ENCODE assay signal across 1 cellular context in genomic region chr9:128723866-128724743, GRCh38.
A peak's percentile ranks its signal among the peaks of the same experiment; 100 is the strongest.
TF ChIP-seq lines count a peak whose summit lies in the region.

Gene ZDHHC12, minus strand, starts transcription at chr9:128724127. Its CDS starts 34 bp downstream, at chr9:128724093.

TF ChIP-seq in HepG2, 621 proteins besides CTCF, POLR2A, EP300 and RAD21 (continued from another document and continues in another):
- TF ChIP-seq RBAK (CRISPR knock-in tag; IDR thresholded peaks at IDR 0.05) (no peak), PATZ1 (CRISPR knock-in tag; IDR thresholded peaks at IDR 0.05) (peak; percentile 92), ZNF343 (CRISPR knock-in tag; IDR thresholded peaks at IDR 0.05) (no peak), FOXJ3 (CRISPR knock-in tag; IDR thresholded peaks at IDR 0.05; ENCODE audit: borderline replicate concordance) (0 out of 2 replicates have a peak, but pooled peaks have one; percentile 29), KLF12 (CRISPR knock-in tag; IDR thresholded peaks at IDR 0.05; ENCODE audit: borderline replicate concordance) (peak; percentile 69), HOXA3 (CRISPR knock-in tag; IDR thresholded peaks at IDR 0.05) (peak; percentile 68), FOXO1 (CRISPR knock-in tag; IDR thresholded peaks at IDR 0.05) (peak; percentile 4; the same call in 1 of the 2 replicates), ZNF772 (CRISPR knock-in tag; IDR thresholded peaks at IDR 0.05) (peak; percentile 20; the same call in 1 of the 2 replicates), TAF1 (CRISPR knock-in tag; IDR thresholded peaks at IDR 0.05) (peak; percentile 65), NFATC3 (CRISPR knock-in tag; IDR thresholded peaks at IDR 0.05) (0 out of 2 replicates have a peak, but pooled peaks have one; percentile 82), ZNF614 (CRISPR knock-in tag; IDR thresholded peaks at IDR 0.05; ENCODE audit: borderline replicate concordance) (0 out of 2 replicates have a peak, but pooled peaks have one; percentile 34), KDM2A (CRISPR knock-in tag; IDR thresholded peaks at IDR 0.05; ENCODE audit: borderline replicate concordance, low read depth) (peak; percentile 67; the same call in 1 of the 2 replicates), DPF2 (CRISPR knock-in tag; IDR thresholded peaks at IDR 0.05; ENCODE audit: borderline replicate concordance, low read depth) (no peak), POLR2G (IDR thresholded peaks at IDR 0.05; ENCODE audit: low read depth, low read length) (peak; percentile 96), SP4 (CRISPR knock-in tag; IDR thresholded peaks at IDR 0.05) (peak; percentile 100), FIP1L1 (IDR thresholded peaks at IDR 0.05; ENCODE audit: borderline replicate concordance, insufficient read depth, low read depth, low read length) (no peak), ZBTB33 (CRISPR knock-in tag; IDR thresholded peaks at IDR 0.05) (peak; percentile 51; the same call in 1 of the 2 replicates), ZNF337 (CRISPR knock-in tag; IDR thresholded peaks at IDR 0.05; ENCODE audit: borderline replicate concordance, low read depth) (peak; percentile 78; the same call in 1 of the 2 replicates), ZGPAT (CRISPR knock-in tag; IDR thresholded peaks at IDR 0.05) (peak; percentile 75), ZBTB34 (CRISPR knock-in tag; IDR thresholded peaks at IDR 0.05) (no peak), DZIP1 (CRISPR knock-in tag; IDR thresholded peaks at IDR 0.05) (0 out of 2 replicates have a peak, but pooled peaks have one; percentile 5), ZNF580 (CRISPR knock-in tag; IDR thresholded peaks at IDR 0.05; ENCODE audit: borderline replicate concordance, low read depth) (peak; percentile 44; the same call in 1 of the 2 replicates), PHF21A (CRISPR knock-in tag; IDR thresholded peaks at IDR 0.05) (peak; percentile 55; the same call in 1 of the 2 replicates), ZNF367 (CRISPR knock-in tag; IDR thresholded peaks at IDR 0.05; ENCODE audit: borderline replicate concordance) (no peak), CREBL2 (CRISPR knock-in tag; IDR thresholded peaks at IDR 0.05; ENCODE audit: borderline replicate concordance) (0 out of 2 replicates have a peak, but pooled peaks have one; percentile 53), MXI1 (IDR thresholded peaks at IDR 0.05; ENCODE audit: borderline replicate concordance, low read depth, low read length) (peak; percentile 68; the same call in 1 of the 3 replicates), ZNF607 (CRISPR knock-in tag; IDR thresholded peaks at IDR 0.05; ENCODE audit: borderline replicate concordance) (no peak; the same call in 1 of the 2 replicates), ZBTB38 (CRISPR knock-in tag; IDR thresholded peaks at IDR 0.05) (peak; percentile 23; the same call in 1 of the 2 replicates), ZZZ3 (CRISPR knock-in tag; IDR thresholded peaks at IDR 0.05; ENCODE audit: borderline replicate concordance) (no peak), SOX6 (IDR thresholded peaks at IDR 0.05) (no peak), SOX6 (CRISPR knock-in tag; IDR thresholded peaks at IDR 0.05) (peak; percentile 52; the same call in 1 of the 2 replicates), MIXL1 (CRISPR knock-in tag; IDR thresholded peaks at IDR 0.05) (no peak), ZFX (CRISPR knock-in tag; IDR thresholded peaks at IDR 0.05; ENCODE audit: low read depth) (peak; percentile 82), ELF4 (CRISPR knock-in tag; IDR thresholded peaks at IDR 0.05; ENCODE audit: borderline replicate concordance) (peak; percentile 35; the same call in 1 of the 2 replicates), SMAD9 (CRISPR knock-in tag; IDR thresholded peaks at IDR 0.05) (0 out of 2 replicates have a peak, but pooled peaks have one; percentile 67), ZSCAN22 (CRISPR knock-in tag; IDR thresholded peaks at IDR 0.05) (no peak), ZNF605 (CRISPR knock-in tag; IDR thresholded peaks at IDR 0.05) (no peak; the same call in 1 of the 2 replicates), ZNF841 (CRISPR knock-in tag; IDR thresholded peaks at IDR 0.05; ENCODE audit: borderline replicate concordance) (no peak), ONECUT2 (CRISPR knock-in tag; IDR thresholded peaks at IDR 0.05) (no peak), PRDM4 (CRISPR knock-in tag; IDR thresholded peaks at IDR 0.05; ENCODE audit: borderline replicate concordance) (no peak), SRSF1 (optimal IDR thresholded peaks at IDR 0.05; ENCODE audit: low read depth, low read length) (peak; percentile 62), KMT2A (CRISPR knock-in tag; IDR thresholded peaks at IDR 0.05) (0 out of 2 replicates have a peak, but pooled peaks have one; percentile 54), KLF9 (CRISPR knock-in tag; IDR thresholded peaks at IDR 0.05; ENCODE audit: low read depth) (no peak), ZFP90 (CRISPR knock-in tag; IDR thresholded peaks at IDR 0.05; ENCODE audit: borderline replicate concordance) (peak; percentile 80; the same call in 1 of the 2 replicates), ZNF563 (CRISPR knock-in tag; IDR thresholded peaks at IDR 0.05) (peak; percentile 76; the same call in 1 of the 2 replicates), ZNF709 (CRISPR knock-in tag; IDR thresholded peaks at IDR 0.05) (peak; percentile 53; the same call in 1 of the 2 replicates), CHCHD3 (CRISPR knock-in tag; IDR thresholded peaks at IDR 0.05) (peak; percentile 96), ZNF414 (CRISPR knock-in tag; IDR thresholded peaks at IDR 0.05) (no peak), ZNF276 (CRISPR knock-in tag; IDR thresholded peaks at IDR 0.05; ENCODE audit: low read depth) (peak; percentile 87; the same call in 1 of the 2 replicates), GATA4 (IDR thresholded peaks at IDR 0.05; ENCODE audit: borderline replicate concordance, low read depth) (peak; percentile 34; the same call in 1 of the 2 replicates), ZSCAN21 (CRISPR knock-in tag; IDR thresholded peaks at IDR 0.05; ENCODE audit: borderline replicate concordance) (peak; percentile 48; the same call in 1 of the 2 replicates), HDAC1 (CRISPR knock-in tag; IDR thresholded peaks at IDR 0.05) (peak; percentile 13; the same call in 1 of the 2 replicates), ZNF143 (CRISPR knock-in tag; IDR thresholded peaks at IDR 0.05) (peak; percentile 16; the same call in 1 of the 2 replicates), ZNF292 (CRISPR knock-in tag; IDR thresholded peaks at IDR 0.05; ENCODE audit: borderline replicate concordance, low read depth) (no peak)
